In the genomic region with DNA sequence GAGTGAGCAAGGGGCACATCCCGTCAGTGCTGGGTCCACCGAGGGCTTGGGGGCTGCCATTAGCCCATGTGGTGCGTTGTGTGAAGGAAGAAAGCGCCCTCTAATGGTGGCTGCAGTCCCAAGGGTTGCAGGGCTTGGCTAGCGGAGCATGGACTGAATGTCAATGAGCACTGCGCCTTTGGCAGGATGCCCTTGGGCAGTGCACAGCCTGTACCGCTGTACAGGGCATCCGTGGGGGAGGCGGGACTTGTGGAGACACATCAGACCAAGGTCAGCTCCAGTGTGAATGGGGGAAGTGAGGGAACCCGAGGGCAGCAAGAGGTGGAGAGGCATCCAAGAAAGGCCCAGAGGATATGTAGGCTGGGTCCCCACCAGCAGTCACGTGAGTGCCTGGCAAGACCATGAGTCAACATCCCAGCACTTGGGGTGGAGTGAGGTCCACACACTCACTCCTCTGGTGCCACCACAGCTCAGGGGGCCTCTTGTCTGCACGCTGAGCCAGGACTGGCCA, we compare ENCODE assay signal across 1 cellular context.
TF ChIP-seq lines count a peak whose summit lies in the region.

No MANE protein-coding gene starts in this region.

TF ChIP-seq in HepG2, 621 proteins besides CTCF, POLR2A, EP300 and RAD21 (continued from another document and continues in another):
- TF ChIP-seq MTERF4 (CRISPR knock-in tag; IDR thresholded peaks at IDR 0.05): no peak
- no peak for TF ChIP-seq ZNF558 (CRISPR knock-in tag; IDR thresholded peaks at IDR 0.05; ENCODE audit: borderline replicate concordance)
- no peak for TF ChIP-seq ZNF788 (CRISPR knock-in tag; IDR thresholded peaks at IDR 0.05; ENCODE audit: borderline replicate concordance)
- no peak for TF ChIP-seq ZNF546 (CRISPR knock-in tag; conservative IDR thresholded peaks at IDR 0.05)
- peak; percentile 77 for TF ChIP-seq BHLHE40 (IDR thresholded peaks at IDR 0.05; ENCODE audit: low read length)
- TF ChIP-seq CAMTA2 (CRISPR knock-in tag; IDR thresholded peaks at IDR 0.05; ENCODE audit: borderline replicate concordance): no peak
- TF ChIP-seq, protein P1, sequence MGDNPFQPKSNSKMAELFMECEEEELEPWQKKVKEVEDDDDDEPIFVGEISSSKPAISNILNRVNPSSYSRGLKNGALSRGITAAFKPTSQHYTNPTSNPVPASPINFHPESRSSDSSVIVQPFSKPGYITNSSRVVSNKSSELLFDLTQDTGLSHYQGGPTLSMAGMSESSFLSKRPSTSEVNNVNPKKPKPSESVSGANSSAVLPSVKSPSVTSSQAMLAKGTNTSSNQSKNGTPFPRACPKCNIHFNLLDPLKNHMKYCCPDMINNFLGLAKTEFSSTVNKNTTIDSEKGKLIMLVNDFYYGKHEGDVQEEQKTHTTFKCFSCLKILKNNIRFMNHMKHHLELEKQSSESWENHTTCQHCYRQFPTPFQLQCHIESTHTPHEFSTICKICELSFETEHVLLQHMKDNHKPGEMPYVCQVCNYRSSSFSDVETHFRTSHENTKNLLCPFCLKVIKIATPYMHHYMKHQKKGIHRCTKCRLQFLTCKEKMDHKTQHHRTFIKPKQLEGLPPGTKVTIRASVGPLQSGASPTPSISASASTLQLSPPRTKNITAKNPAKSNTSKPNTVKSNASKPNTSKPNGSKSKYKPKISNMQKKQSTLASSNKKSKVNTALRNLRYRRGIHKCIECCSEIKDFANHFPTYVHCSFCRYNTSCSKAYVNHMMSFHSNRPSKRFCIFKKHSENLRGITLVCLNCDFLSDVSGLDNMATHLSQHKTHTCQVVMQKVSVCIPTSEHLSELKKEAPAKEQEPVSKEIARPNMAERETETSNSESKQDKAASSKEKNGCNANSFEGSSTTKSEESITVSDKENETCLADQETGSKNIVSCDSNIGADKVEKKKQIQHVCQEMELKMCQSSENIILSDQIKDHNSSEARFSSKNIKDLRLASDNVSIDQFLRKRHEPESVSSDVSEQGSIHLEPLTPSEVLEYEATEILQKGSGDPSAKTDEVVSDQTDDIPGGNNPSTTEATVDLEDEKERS (CRISPR knock-in tag; IDR thresholded peaks at IDR 0.05): peak; percentile 47; the same call in 1 of the 2 replicates
- TF ChIP-seq, protein P2, sequence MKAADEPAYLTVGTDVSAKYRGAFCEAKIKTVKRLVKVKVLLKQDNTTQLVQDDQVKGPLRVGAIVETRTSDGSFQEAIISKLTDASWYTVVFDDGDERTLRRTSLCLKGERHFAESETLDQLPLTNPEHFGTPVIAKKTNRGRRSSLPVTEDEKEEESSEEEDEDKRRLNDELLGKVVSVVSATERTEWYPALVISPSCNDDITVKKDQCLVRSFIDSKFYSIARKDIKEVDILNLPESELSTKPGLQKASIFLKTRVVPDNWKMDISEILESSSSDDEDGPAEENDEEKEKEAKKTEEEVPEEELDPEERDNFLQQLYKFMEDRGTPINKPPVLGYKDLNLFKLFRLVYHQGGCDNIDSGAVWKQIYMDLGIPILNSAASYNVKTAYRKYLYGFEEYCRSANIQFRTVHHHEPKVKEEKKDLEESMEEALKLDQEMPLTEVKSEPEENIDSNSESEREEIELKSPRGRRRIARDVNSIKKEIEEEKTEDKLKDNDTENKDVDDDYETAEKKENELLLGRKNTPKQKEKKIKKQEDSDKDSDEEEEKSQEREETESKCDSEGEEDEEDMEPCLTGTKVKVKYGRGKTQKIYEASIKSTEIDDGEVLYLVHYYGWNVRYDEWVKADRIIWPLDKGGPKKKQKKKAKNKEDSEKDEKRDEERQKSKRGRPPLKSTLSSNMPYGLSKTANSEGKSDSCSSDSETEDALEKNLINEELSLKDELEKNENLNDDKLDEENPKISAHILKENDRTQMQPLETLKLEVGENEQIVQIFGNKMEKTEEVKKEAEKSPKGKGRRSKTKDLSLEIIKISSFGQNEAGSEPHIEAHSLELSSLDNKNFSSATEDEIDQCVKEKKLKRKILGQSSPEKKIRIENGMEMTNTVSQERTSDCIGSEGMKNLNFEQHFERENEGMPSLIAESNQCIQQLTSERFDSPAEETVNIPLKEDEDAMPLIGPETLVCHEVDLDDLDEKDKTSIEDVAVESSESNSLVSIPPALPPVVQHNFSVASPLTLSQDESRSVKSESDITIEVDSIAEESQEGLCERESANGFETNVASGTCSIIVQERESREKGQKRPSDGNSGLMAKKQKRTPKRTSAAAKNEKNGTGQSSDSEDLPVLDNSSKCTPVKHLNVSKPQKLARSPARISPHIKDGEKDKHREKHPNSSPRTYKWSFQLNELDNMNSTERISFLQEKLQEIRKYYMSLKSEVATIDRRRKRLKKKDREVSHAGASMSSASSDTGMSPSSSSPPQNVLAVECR (CRISPR knock-in tag; IDR thresholded peaks at IDR 0.05; ENCODE audit: borderline replicate concordance): no peak
- TF ChIP-seq ZBTB4 (CRISPR knock-in tag; IDR thresholded peaks at IDR 0.05; ENCODE audit: borderline replicate concordance): peak; percentile 85; the same call in 1 of the 2 replicates
- TF ChIP-seq PPARG (CRISPR knock-in tag; conservative IDR thresholded peaks at IDR 0.05): no peak
- no peak for TF ChIP-seq SPEN (CRISPR knock-in tag; IDR thresholded peaks at IDR 0.05; ENCODE audit: low read depth)
- no peak for TF ChIP-seq SYNCRIP (IDR thresholded peaks at IDR 0.05; ENCODE audit: insufficient read depth, low read depth, low read length)
- TF ChIP-seq ZNF331 (CRISPR knock-in tag; IDR thresholded peaks at IDR 0.05): no peak
- TF ChIP-seq RBM22 (optimal IDR thresholded peaks at IDR 0.05; ENCODE audit: low read length): no peak
- TF ChIP-seq IRF1 (CRISPR knock-in tag; IDR thresholded peaks at IDR 0.05; ENCODE audit: low read depth): no peak
- TF ChIP-seq, protein P3, sequence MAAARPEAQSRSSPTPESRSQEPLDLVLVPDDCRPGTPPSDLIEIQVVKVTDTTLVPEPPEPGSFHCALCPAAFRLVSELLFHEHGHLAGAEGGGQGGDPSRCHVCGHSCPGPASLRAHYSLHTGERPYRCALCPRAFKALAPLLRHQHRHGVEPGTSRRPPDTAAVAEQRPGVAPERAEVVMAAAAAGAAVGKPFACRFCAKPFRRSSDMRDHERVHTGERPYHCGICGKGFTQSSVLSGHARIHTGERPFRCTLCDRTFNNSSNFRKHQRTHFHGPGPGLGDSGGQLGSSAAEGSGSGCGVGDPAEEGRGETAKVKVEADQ (CRISPR knock-in tag; IDR thresholded peaks at IDR 0.05; ENCODE audit: borderline replicate concordance): no peak
- no peak for TF ChIP-seq JARID2 (CRISPR knock-in tag; IDR thresholded peaks at IDR 0.05; ENCODE audit: insufficient replicate concordance)
- TF ChIP-seq, protein P4, sequence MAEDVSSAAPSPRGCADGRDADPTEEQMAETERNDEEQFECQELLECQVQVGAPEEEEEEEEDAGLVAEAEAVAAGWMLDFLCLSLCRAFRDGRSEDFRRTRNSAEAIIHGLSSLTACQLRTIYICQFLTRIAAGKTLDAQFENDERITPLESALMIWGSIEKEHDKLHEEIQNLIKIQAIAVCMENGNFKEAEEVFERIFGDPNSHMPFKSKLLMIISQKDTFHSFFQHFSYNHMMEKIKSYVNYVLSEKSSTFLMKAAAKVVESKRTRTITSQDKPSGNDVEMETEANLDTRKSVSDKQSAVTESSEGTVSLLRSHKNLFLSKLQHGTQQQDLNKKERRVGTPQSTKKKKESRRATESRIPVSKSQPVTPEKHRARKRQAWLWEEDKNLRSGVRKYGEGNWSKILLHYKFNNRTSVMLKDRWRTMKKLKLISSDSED (CRISPR knock-in tag; IDR thresholded peaks at IDR 0.05): no peak
- TF ChIP-seq CCDC6 (CRISPR knock-in tag; IDR thresholded peaks at IDR 0.05): no peak
- no peak for TF ChIP-seq NFRKB (IDR thresholded peaks at IDR 0.05)
- TF ChIP-seq CBX5 (CRISPR knock-in tag; IDR thresholded peaks at IDR 0.05; ENCODE audit: borderline replicate concordance): peak; percentile 15; the same call in 1 of the 2 replicates
- TF ChIP-seq ZNF576 (CRISPR knock-in tag; IDR thresholded peaks at IDR 0.05): no peak
- no peak for TF ChIP-seq ZNF816 (CRISPR knock-in tag; IDR thresholded peaks at IDR 0.05; ENCODE audit: borderline replicate concordance)
- TF ChIP-seq ZMAT5 (CRISPR knock-in tag; IDR thresholded peaks at IDR 0.05; ENCODE audit: borderline replicate concordance, low read depth): no peak
- no peak for TF ChIP-seq GATA4 (IDR thresholded peaks at IDR 0.05; ENCODE audit: borderline replicate concordance, low read depth)
- no peak for TF ChIP-seq ZNF589 (CRISPR knock-in tag; conservative IDR thresholded peaks at IDR 0.05)
- TF ChIP-seq, protein P5, sequence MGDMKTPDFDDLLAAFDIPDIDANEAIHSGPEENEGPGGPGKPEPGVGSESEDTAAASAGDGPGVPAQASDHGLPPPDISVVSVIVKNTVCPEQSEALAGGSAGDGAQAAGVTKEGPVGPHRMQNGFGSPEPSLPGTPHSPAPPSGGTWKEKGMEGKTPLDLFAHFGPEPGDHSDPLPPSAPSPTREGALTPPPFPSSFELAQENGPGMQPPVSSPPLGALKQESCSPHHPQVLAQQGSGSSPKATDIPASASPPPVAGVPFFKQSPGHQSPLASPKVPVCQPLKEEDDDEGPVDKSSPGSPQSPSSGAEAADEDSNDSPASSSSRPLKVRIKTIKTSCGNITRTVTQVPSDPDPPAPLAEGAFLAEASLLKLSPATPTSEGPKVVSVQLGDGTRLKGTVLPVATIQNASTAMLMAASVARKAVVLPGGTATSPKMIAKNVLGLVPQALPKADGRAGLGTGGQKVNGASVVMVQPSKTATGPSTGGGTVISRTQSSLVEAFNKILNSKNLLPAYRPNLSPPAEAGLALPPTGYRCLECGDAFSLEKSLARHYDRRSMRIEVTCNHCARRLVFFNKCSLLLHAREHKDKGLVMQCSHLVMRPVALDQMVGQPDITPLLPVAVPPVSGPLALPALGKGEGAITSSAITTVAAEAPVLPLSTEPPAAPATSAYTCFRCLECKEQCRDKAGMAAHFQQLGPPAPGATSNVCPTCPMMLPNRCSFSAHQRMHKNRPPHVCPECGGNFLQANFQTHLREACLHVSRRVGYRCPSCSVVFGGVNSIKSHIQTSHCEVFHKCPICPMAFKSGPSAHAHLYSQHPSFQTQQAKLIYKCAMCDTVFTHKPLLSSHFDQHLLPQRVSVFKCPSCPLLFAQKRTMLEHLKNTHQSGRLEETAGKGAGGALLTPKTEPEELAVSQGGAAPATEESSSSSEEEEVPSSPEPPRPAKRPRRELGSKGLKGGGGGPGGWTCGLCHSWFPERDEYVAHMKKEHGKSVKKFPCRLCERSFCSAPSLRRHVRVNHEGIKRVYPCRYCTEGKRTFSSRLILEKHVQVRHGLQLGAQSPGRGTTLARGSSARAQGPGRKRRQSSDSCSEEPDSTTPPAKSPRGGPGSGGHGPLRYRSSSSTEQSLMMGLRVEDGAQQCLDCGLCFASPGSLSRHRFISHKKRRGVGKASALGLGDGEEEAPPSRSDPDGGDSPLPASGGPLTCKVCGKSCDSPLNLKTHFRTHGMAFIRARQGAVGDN (CRISPR knock-in tag; IDR thresholded peaks at IDR 0.05): peak; percentile 56
- no peak for TF ChIP-seq GZF1 (CRISPR knock-in tag; IDR thresholded peaks at IDR 0.05)
- no peak for TF ChIP-seq TAF15 (IDR thresholded peaks at IDR 0.05; ENCODE audit: low read depth, low read length, poor library complexity, severe bottlenecking)
- TF ChIP-seq FOXA1 (IDR thresholded peaks at IDR 0.05): no peak
- peak; percentile 12; the same call in 1 of the 2 replicates for TF ChIP-seq FOXA1 (CRISPR knock-in tag; IDR thresholded peaks at IDR 0.05)
- no peak for TF ChIP-seq DR1 (CRISPR knock-in tag; IDR thresholded peaks at IDR 0.05)
- no peak for TF ChIP-seq MEF2D (CRISPR knock-in tag; IDR thresholded peaks at IDR 0.05)
- TF ChIP-seq ZSCAN12 (CRISPR knock-in tag; IDR thresholded peaks at IDR 0.05): no peak
- TF ChIP-seq ZNF550 (CRISPR knock-in tag; IDR thresholded peaks at IDR 0.05; ENCODE audit: borderline replicate concordance): no peak
- no peak for TF ChIP-seq PRMT3 (CRISPR knock-in tag; IDR thresholded peaks at IDR 0.05; ENCODE audit: borderline replicate concordance, low read depth)
